In genomic region chr22:20116951-20117645, GRCh38 we compare ENCODE assay signal across 1 cellular context.
TF ChIP-seq lines count a peak whose summit lies in the region.

Gene TRMT2A, minus strand, starts transcription at chr22:20117226. Its CDS starts 320 bp downstream, at chr22:20116906.

TF ChIP-seq in HepG2, 621 proteins besides CTCF, POLR2A, EP300 and RAD21 (continued from another document and continues in another):
- TF ChIP-seq ZNF136 (CRISPR knock-in tag; IDR thresholded peaks at IDR 0.05; ENCODE audit: low read depth) (no peak), CEBPB (IDR thresholded peaks at IDR 0.05; ENCODE audit: borderline replicate concordance, low read depth, low read length) (no peak), NCOA2 (CRISPR knock-in tag; IDR thresholded peaks at IDR 0.05) (no peak), ZNF121 (CRISPR knock-in tag; IDR thresholded peaks at IDR 0.05) (no peak), MAFK (conservative IDR thresholded peaks at IDR 0.05 in 1 of 2, IDR thresholded peaks at IDR 0.05 in 1 of 2; ENCODE audit: low read length in 2 of 2) (no peak), HMG20B (CRISPR knock-in tag; conservative IDR thresholded peaks at IDR 0.05) (no peak), PHF5A (CRISPR knock-in tag; IDR thresholded peaks at IDR 0.05; ENCODE audit: low read depth, unreplicated experiment) (peak; percentile 58), RNF219 (CRISPR knock-in tag; IDR thresholded peaks at IDR 0.05) (no peak), ZNF83 (CRISPR knock-in tag; IDR thresholded peaks at IDR 0.05; ENCODE audit: borderline replicate concordance) (no peak), ESRRA (CRISPR knock-in tag; IDR thresholded peaks at IDR 0.05; ENCODE audit: low read depth) (peak; percentile 81; the same call in 1 of the 2 replicates), SOX6 (IDR thresholded peaks at IDR 0.05) (no peak), SOX6 (CRISPR knock-in tag; IDR thresholded peaks at IDR 0.05) (peak; percentile 54; the same call in 1 of the 2 replicates), ZFX (CRISPR knock-in tag; IDR thresholded peaks at IDR 0.05; ENCODE audit: low read depth) (peak; percentile 83), ZNF24 (IDR thresholded peaks at IDR 0.05) (no peak), RBM39 (IDR thresholded peaks at IDR 0.05; ENCODE audit: low read depth, low read length, poor library complexity, severe bottlenecking) (no peak), HNRNPUL1 (IDR thresholded peaks at IDR 0.05; ENCODE audit: low read depth, low read length) (peak; percentile 80; the same call in 1 of the 2 replicates), MAZ (IDR thresholded peaks at IDR 0.05; ENCODE audit: borderline replicate concordance, low read depth, low read length) (peak; percentile 96), MAZ (CRISPR knock-in tag; IDR thresholded peaks at IDR 0.05; ENCODE audit: low read depth) (peak; percentile 97), ZKSCAN1 (IDR thresholded peaks at IDR 0.05; ENCODE audit: low read length) (peak; percentile 76; the same call in 1 of the 2 replicates), ZNF816 (CRISPR knock-in tag; IDR thresholded peaks at IDR 0.05; ENCODE audit: borderline replicate concordance) (peak; percentile 63), KAT8 (CRISPR knock-in tag; IDR thresholded peaks at IDR 0.05) (peak; percentile 98), NFE2 (CRISPR knock-in tag; IDR thresholded peaks at IDR 0.05) (0 out of 2 replicates have a peak, but pooled peaks have one; percentile 7), SAP130 (CRISPR knock-in tag; IDR thresholded peaks at IDR 0.05; ENCODE audit: low read depth) (peak; percentile 93), POGZ (CRISPR knock-in tag; IDR thresholded peaks at IDR 0.05) (peak; percentile 40; the same call in 1 of the 2 replicates), RARG (CRISPR knock-in tag; IDR thresholded peaks at IDR 0.05; ENCODE audit: low read depth) (no peak), ZNF782 (CRISPR knock-in tag; IDR thresholded peaks at IDR 0.05; ENCODE audit: borderline replicate concordance) (no peak), ZNF713 (CRISPR knock-in tag; IDR thresholded peaks at IDR 0.05) (no peak), NAIF1 (CRISPR knock-in tag; IDR thresholded peaks at IDR 0.05; ENCODE audit: borderline replicate concordance) (no peak), ZNF563 (CRISPR knock-in tag; IDR thresholded peaks at IDR 0.05) (no peak; the same call in 1 of the 2 replicates), ZNF589 (CRISPR knock-in tag; conservative IDR thresholded peaks at IDR 0.05) (peak; percentile 87; the same call in 1 of the 2 replicates), ZNF549 (CRISPR knock-in tag; IDR thresholded peaks at IDR 0.05) (no peak), NFKBIZ (CRISPR knock-in tag; IDR thresholded peaks at IDR 0.05) (peak; percentile 57; the same call in 1 of the 2 replicates), ZNF614 (CRISPR knock-in tag; IDR thresholded peaks at IDR 0.05; ENCODE audit: borderline replicate concordance) (peak; percentile 93), ZNF607 (CRISPR knock-in tag; IDR thresholded peaks at IDR 0.05; ENCODE audit: borderline replicate concordance) (peak; percentile 58; the same call in 1 of the 2 replicates), GPBP1L1 (CRISPR knock-in tag; IDR thresholded peaks at IDR 0.05) (no peak), ZNF430 (CRISPR knock-in tag; IDR thresholded peaks at IDR 0.05) (peak; percentile 85), NFE2L2 (IDR thresholded peaks at IDR 0.05; ENCODE audit: low read length) (no peak), PRPF4 (IDR thresholded peaks at IDR 0.05; ENCODE audit: low read depth, low read length, poor library complexity, severe bottlenecking) (peak; percentile 91), MTA1 (CRISPR knock-in tag; IDR thresholded peaks at IDR 0.05; ENCODE audit: borderline replicate concordance) (no peak), THYN1 (CRISPR knock-in tag; IDR thresholded peaks at IDR 0.05; ENCODE audit: borderline replicate concordance, low read depth) (no peak), ZNF557 (CRISPR knock-in tag; IDR thresholded peaks at IDR 0.05) (no peak), ZNF841 (CRISPR knock-in tag; IDR thresholded peaks at IDR 0.05; ENCODE audit: borderline replicate concordance) (peak; percentile 47; the same call in 1 of the 2 replicates), BCLAF1 (IDR thresholded peaks at IDR 0.05) (no peak), LBX2 (CRISPR knock-in tag; IDR thresholded peaks at IDR 0.05; ENCODE audit: borderline replicate concordance) (no peak), ZBTB10 (CRISPR knock-in tag; IDR thresholded peaks at IDR 0.05; ENCODE audit: borderline replicate concordance) (peak; percentile 21; the same call in 1 of the 2 replicates), ZMYM2 (CRISPR knock-in tag; IDR thresholded peaks at IDR 0.05) (peak; percentile 83), ZXDC (CRISPR knock-in tag; IDR thresholded peaks at IDR 0.05) (0 out of 2 replicates have a peak, but pooled peaks have one; percentile 65), GATAD2A (CRISPR knock-in tag; IDR thresholded peaks at IDR 0.05) (no peak), PAWR (CRISPR knock-in tag; IDR thresholded peaks at IDR 0.05; ENCODE audit: borderline replicate concordance) (0 out of 2 replicates have a peak, but pooled peaks have one; percentile 71), ATF6 (CRISPR knock-in tag; conservative IDR thresholded peaks at IDR 0.05) (no peak; the same call in 1 of the 2 replicates)
- TF ChIP-seq, protein P1, sequence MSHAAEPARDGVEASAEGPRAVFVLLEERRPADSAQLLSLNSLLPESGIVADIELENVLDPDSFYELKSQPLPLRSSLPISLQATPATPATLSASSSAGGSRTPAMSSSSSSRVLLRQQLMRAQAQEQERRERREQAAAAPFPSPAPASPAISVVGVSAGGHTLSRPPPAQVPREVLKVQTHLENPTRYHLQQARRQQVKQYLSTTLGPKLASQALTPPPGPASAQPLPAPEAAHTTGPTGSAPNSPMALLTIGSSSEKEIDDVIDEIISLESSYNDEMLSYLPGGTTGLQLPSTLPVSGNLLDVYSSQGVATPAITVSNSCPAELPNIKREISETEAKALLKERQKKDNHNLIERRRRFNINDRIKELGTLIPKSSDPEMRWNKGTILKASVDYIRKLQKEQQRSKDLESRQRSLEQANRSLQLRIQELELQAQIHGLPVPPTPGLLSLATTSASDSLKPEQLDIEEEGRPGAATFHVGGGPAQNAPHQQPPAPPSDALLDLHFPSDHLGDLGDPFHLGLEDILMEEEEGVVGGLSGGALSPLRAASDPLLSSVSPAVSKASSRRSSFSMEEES (CRISPR knock-in tag; IDR thresholded peaks at IDR 0.05), result peak; percentile 57; the same call in 1 of the 2 replicates
- TF ChIP-seq, protein P2, sequence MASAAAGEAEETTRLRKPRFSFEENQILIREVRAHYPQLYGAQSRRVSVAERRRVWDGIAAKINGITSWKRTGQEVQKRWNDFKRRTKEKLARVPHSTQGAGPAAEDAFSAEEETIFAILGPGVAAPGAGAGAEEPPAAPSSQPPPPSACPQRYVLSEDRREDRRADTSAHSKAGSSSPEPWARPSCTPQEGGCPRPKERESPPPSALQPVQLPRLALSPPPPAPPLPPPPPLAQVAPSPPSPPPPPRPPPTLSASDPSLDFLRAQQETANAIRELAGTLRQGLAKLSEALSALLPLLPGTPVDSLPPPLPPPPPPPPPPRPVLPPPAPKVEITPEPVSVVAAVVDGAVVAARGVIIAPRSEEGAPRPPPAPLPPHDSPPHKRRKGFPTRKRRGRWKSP (CRISPR knock-in tag; IDR thresholded peaks at IDR 0.05), result peak; percentile 76; the same call in 1 of the 2 replicates
